8 cellular contexts compared by ENCODE assay signal in genomic region chr3:42683875-42684593, GRCh38. TPM values are rescaled to one million over a fixed set of nuclear protein-coding genes. Genes with fewer than 3 reads are reported as not detected.
DNase-seq lines count a peak whose midpoint lies in the region; ATAC-seq and TF ChIP-seq lines count a peak whose summit lies in the region.

No MANE protein-coding gene starts in this region.

- H3K4me1 Mint-ChIP-seq in activated T-helper 1 cell treated with anti-CD3 and anti-CD28 coated beads, Interleukin-12 subunit alpha, Interleukin-12 subunit beta, Interleukin-2, Interleukin-4 antibody, amounts not matched to agents 30 ng/mL and 10 ng/mL and 1 ng/mL, durations not matched to agents 14 hours and 24 hours and 36 hours (ENCODE audit: low read depth): peaks cover 5% of the 10 kb centered on the region
- H3K4me1 Mint-ChIP-seq in CD4-positive, alpha-beta memory T cell: peaks cover 0 to 2% (median 0%) of the 10 kb centered on the region in 4 donors

- no peak overlapping the region for H3K27ac Mint-ChIP-seq in activated T-helper 1 cell treated with anti-CD3 and anti-CD28 coated beads, Interleukin-12 subunit alpha, Interleukin-12 subunit beta, Interleukin-2, Interleukin-4 antibody, amounts not matched to agents 30 ng/mL and 10 ng/mL and 1 ng/mL, durations not matched to agents 14 hours and 24 hours and 36 hours
- peak overlapping the region in 1 of 7 donors; percentile 58 for H3K27ac Mint-ChIP-seq in CD4-positive, alpha-beta memory T cell

- intact Hi-C loops in upper lobe of right lung (cut with DNase I): no loop called here
- intact Hi-C loops in activated T-helper 1 cell treated with anti-CD3 and anti-CD28 coated beads, Interleukin-12 subunit alpha, Interleukin-12 subunit beta, Interleukin-2, Interleukin-4 antibody, amounts not matched to agents 30 ng/mL and 10 ng/mL and 1 ng/mL, durations not matched to agents 14 hours and 24 hours and 36 hours (cut with micrococcal nuclease): loop anchor here (1.0 kb wide), 1 partner anchor 46 kb away; no protein-coding TSS in a partner anchor
- intact Hi-C loops in CD4-positive, alpha-beta memory T cell (cut with micrococcal nuclease): no loop called here

- no peaks in the 10 kb centered on the region for H3K9me3 ChIP-seq in HAP-1
- no peaks in the 10 kb centered on the region for H3K9me3 ChIP-seq in upper lobe of right lung
- no peaks in the 10 kb centered on the region for H3K9me3 ChIP-seq in CD4-positive, alpha-beta memory T cell (ENCODE audit: control insufficient read depth in 1 of 2, low read length in 2 of 2)

- no peaks in the 10 kb centered on the region for H3K9me3 Mint-ChIP-seq in activated T-helper 1 cell treated with anti-CD3 and anti-CD28 coated beads, Interleukin-12 subunit alpha, Interleukin-12 subunit beta, Interleukin-2, Interleukin-4 antibody, amounts not matched to agents 30 ng/mL and 10 ng/mL and 1 ng/mL, durations not matched to agents 14 hours and 24 hours and 36 hours
- H3K9me3 Mint-ChIP-seq in CD4-positive, alpha-beta memory T cell: peaks cover 0 to 1% (median 0%) of the 10 kb centered on the region in 8 donors

- no peaks in the 10 kb centered on the region for H3K4me1 ChIP-seq in HAP-1
- no peaks in the 10 kb centered on the region for H3K4me1 ChIP-seq in upper lobe of right lung
- H3K4me1 ChIP-seq in CD4-positive, alpha-beta memory T cell (ENCODE audit: insufficient read depth, low read length): no peaks in the 10 kb centered on the region

- no peak overlapping the region for H3K4me3 Mint-ChIP-seq in activated T-helper 1 cell treated with anti-CD3 and anti-CD28 coated beads, Interleukin-12 subunit alpha, Interleukin-12 subunit beta, Interleukin-2, Interleukin-4 antibody, amounts not matched to agents 30 ng/mL and 10 ng/mL and 1 ng/mL, durations not matched to agents 14 hours and 24 hours and 36 hours
- H3K4me3 Mint-ChIP-seq in CD4-positive, alpha-beta memory T cell: no peak overlapping the region

- DNase-seq in HAP-1 (ENCODE audit: low spot score in 2 of 2) (peak; percentile 13 to 69), RPMI8226 (peak; percentile 83), dermis microvascular lymphatic vessel endothelial cell (ENCODE audit: low read depth in 2 of 2) (peak; percentile 84 to 87), midbrain (lab: John Stamatoyannopoulos, UW) (peak; percentile 45), upper lobe of right lung (peak; percentile 64), GM20000 (ENCODE audit: low spot score) (no peak)
- DNase-seq in activated T-helper 1 cell treated with anti-CD3 and anti-CD28 coated beads, Interleukin-12 subunit alpha, Interleukin-12 subunit beta, Interleukin-2, Interleukin-4 antibody, amounts not matched to agents 30 ng/mL and 10 ng/mL and 1 ng/mL, durations not matched to agents 14 hours and 24 hours and 36 hours (ENCODE audit: low spot score): no peak
- no peak for DNase-seq in CD4-positive, alpha-beta memory T cell

- CTCF ChIA-PET in CD4-positive, alpha-beta memory T cell (lab: Charles Lee; ENCODE audit: partially characterized antibody): interaction anchor here (0.6 kb wide), 1 partner anchor 991 kb away, joined by 4 read pairs; no protein-coding TSS in a partner anchor

- H3K4me3 ChIP-seq in HAP-1 (no peak overlapping the region), upper lobe of right lung (no peak overlapping the region)
- no peak overlapping the region for H3K4me3 ChIP-seq in CD4-positive, alpha-beta memory T cell (ENCODE audit: low read length in 2 of 2)

- no peaks in the 10 kb centered on the region for H3K27me3 ChIP-seq in HAP-1 (ENCODE audit: low read depth)
- H3K27me3 ChIP-seq in upper lobe of right lung: peaks cover 8% of the 10 kb centered on the region
- H3K27me3 ChIP-seq in CD4-positive, alpha-beta memory T cell (ENCODE audit: insufficient read depth, low read length): no peaks in the 10 kb centered on the region

- H3K27ac ChIP-seq in upper lobe of right lung: no peak overlapping the region
- no peak overlapping the region for H3K27ac ChIP-seq in CD4-positive, alpha-beta memory T cell (ENCODE audit: low read depth, low read length)

- ATAC-seq in upper lobe of right lung: peak; percentile 69

- peaks cover 15% of the 10 kb centered on the region for H3K27me3 Mint-ChIP-seq in activated T-helper 1 cell treated with anti-CD3 and anti-CD28 coated beads, Interleukin-12 subunit alpha, Interleukin-12 subunit beta, Interleukin-2, Interleukin-4 antibody, amounts not matched to agents 30 ng/mL and 10 ng/mL and 1 ng/mL, durations not matched to agents 14 hours and 24 hours and 36 hours (ENCODE audit: insufficient read depth)
- H3K27me3 Mint-ChIP-seq in CD4-positive, alpha-beta memory T cell: peaks cover 15 to 26% of the 10 kb centered on the region in 2 donors

- in situ Hi-C loops in HAP-1 (cut with MboI; ENCODE audit: low sequenced_read_pairs): no loop called here

- H3K36me3 ChIP-seq in HAP-1 (replicated peaks) (no peaks in the 10 kb centered on the region), upper lobe of right lung (no peaks in the 10 kb centered on the region)
- no peaks in the 10 kb centered on the region for H3K36me3 ChIP-seq in CD4-positive, alpha-beta memory T cell (ENCODE audit: insufficient read depth, low read length)

- H3K36me3 Mint-ChIP-seq in activated T-helper 1 cell treated with anti-CD3 and anti-CD28 coated beads, Interleukin-12 subunit alpha, Interleukin-12 subunit beta, Interleukin-2, Interleukin-4 antibody, amounts not matched to agents 30 ng/mL and 10 ng/mL and 1 ng/mL, durations not matched to agents 14 hours and 24 hours and 36 hours (ENCODE audit: low read depth): no peaks in the 10 kb centered on the region
- H3K36me3 Mint-ChIP-seq in CD4-positive, alpha-beta memory T cell: peaks cover 0 to 3% of the 10 kb centered on the region in 2 donors

- TF ChIP-seq CTCF in upper lobe of right lung (IDR thresholded peaks at IDR 0.05) (no peak), GM20000 (IDR thresholded peaks at IDR 0.05; ENCODE audit: extremely low read depth, missing control alignments) (no peak)

- POLR2A ChIA-PET in CD4-positive, alpha-beta memory T cell (lab: Charles Lee; ENCODE audit: partially characterized antibody): no interaction called here

RNA-seq across cellular contexts. Expression of gene KLHL40, which starts 1.3 kb away (rescaled TPM):
- total RNA-seq in dermis microvascular lymphatic vessel endothelial cell (not detected in 2 replicates), upper lobe of right lung (not detected)
- not detected in 2 replicates for total RNA-seq in activated T-helper 1 cell treated with anti-CD3 and anti-CD28 coated beads, Interleukin-12 subunit alpha, Interleukin-12 subunit beta, Interleukin-2, Interleukin-4 antibody, amounts not matched to agents 30 ng/mL and 10 ng/mL and 1 ng/mL, durations not matched to agents 14 hours and 24 hours and 36 hours
- not detected for total RNA-seq in CD4-positive, alpha-beta memory T cell
- not detected for polyA plus RNA-seq in CD4-positive, alpha-beta memory T cell

RNA-seq across cellular contexts. Expression of gene HHATL, which starts 18.6 kb away (rescaled TPM):
- not detected in 2 replicates for total RNA-seq in dermis microvascular lymphatic vessel endothelial cell
- total RNA-seq in upper lobe of right lung: not detected
- not detected in 2 replicates for total RNA-seq in activated T-helper 1 cell treated with anti-CD3 and anti-CD28 coated beads, Interleukin-12 subunit alpha, Interleukin-12 subunit beta, Interleukin-2, Interleukin-4 antibody, amounts not matched to agents 30 ng/mL and 10 ng/mL and 1 ng/mL, durations not matched to agents 14 hours and 24 hours and 36 hours
- total RNA-seq in CD4-positive, alpha-beta memory T cell: not detected
- not detected for polyA plus RNA-seq in CD4-positive, alpha-beta memory T cell

RNA-seq across cellular contexts. Expression of gene ZBTB47, which starts 30.5 kb away (rescaled TPM):
- total RNA-seq in dermis microvascular lymphatic vessel endothelial cell: 12.2 and 20.0 TPM in 2 replicates
- 28.1 TPM for total RNA-seq in upper lobe of right lung
- total RNA-seq in activated T-helper 1 cell treated with anti-CD3 and anti-CD28 coated beads, Interleukin-12 subunit alpha, Interleukin-12 subunit beta, Interleukin-2, Interleukin-4 antibody, amounts not matched to agents 30 ng/mL and 10 ng/mL and 1 ng/mL, durations not matched to agents 14 hours and 24 hours and 36 hours: 1.4 and 1.8 TPM in 2 replicates
- 1 to 10 TPM; 1.4 to 1.8 TPM for total RNA-seq in CD4-positive, alpha-beta memory T cell
- polyA plus RNA-seq in CD4-positive, alpha-beta memory T cell: not detected

Comparison
In these comparisons a context has a peak if more than half of its experiments do, and no peak if none do; other contexts are left out.
1. DNase-seq: peak in HAP-1 (2 of 2), RPMI8226 (single experiment), dermis microvascular lymphatic vessel endothelial cell (2 of 2), midbrain (single experiment) and upper lobe of right lung (single experiment); none in activated T-helper 1 cell treated with anti-CD3 and anti-CD28 coated beads, Interleukin-12 subunit alpha, Interleukin-12 subunit beta, Interleukin-2, Interleukin-4 antibody, amounts not matched to agents 30 ng/mL and 10 ng/mL and 1 ng/mL, durations not matched to agents 14 hours and 24 hours and 36 hours (single experiment), GM20000 (single experiment) and CD4-positive, alpha-beta memory T cell (0 of 5).